ENCODE assay signal across 17 cellular contexts in genomic region chrY:14301552-14301951, GRCh38.
DNase-seq lines count a peak whose midpoint lies in the region; FAIRE-seq and TF ChIP-seq lines count a peak whose summit lies in the region.
"Had no signal": no experiment of that assay in that cellular context is flagged by ENCODE, and none has a peak within 500 bp of the region (broad histone marks: within the 10 kb centered on the region; RNA-seq: fewer than 3 reads in every experiment).

No MANE protein-coding gene starts in this region.

- no peak overlapping the region for H3K27ac Mint-ChIP-seq in activated T-helper 2 cell treated with anti-CD3 and anti-CD28 coated beads, Interferon-gamma antibody, Interleukin-2, Interleukin-4, amounts not matched to agents 10 μg/mL and 5 μg/mL and 100 μg/mL, durations not matched to agents 14 hours and 24 hours and 36 hours
- H3K27ac Mint-ChIP-seq: H9 had no signal

- no peak overlapping the region for H3K4me3 Mint-ChIP-seq in activated T-helper 2 cell treated with anti-CD3 and anti-CD28 coated beads, Interferon-gamma antibody, Interleukin-2, Interleukin-4, amounts not matched to agents 10 μg/mL and 5 μg/mL and 100 μg/mL, durations not matched to agents 14 hours and 24 hours and 36 hours (ENCODE audit: low read depth)
- H3K4me3 Mint-ChIP-seq: CD8-positive, alpha-beta T cell; H9 had no signal

- no peaks in the 10 kb centered on the region for H3K36me3 ChIP-seq in bronchial epithelial cell (ENCODE audit: control insufficient read depth, insufficient read depth, low read length)
- H3K36me3 ChIP-seq: BLaER1 had no signal

- TF ChIP-seq CTCF in bronchial epithelial cell (IDR thresholded peaks at IDR 0.05; ENCODE audit: insufficient read depth, low read length, severe bottlenecking), result no peak

- no peak overlapping the region for H3K4me3 ChIP-seq in bronchial epithelial cell (ENCODE audit: low read depth, low read length)
- H3K4me3 ChIP-seq: BLaER1 had no signal

- intact Hi-C loops in activated T-helper 2 cell treated with anti-CD3 and anti-CD28 coated beads, Interferon-gamma antibody, Interleukin-2, Interleukin-4, amounts not matched to agents 10 μg/mL and 5 μg/mL and 100 μg/mL, durations not matched to agents 14 hours and 24 hours and 36 hours (cut with micrococcal nuclease), result loop anchor here (2.0 kb wide), 1 partner anchor 43 kb away; no protein-coding TSS in a partner anchor

- peak; percentile 23 for DNase-seq in activated CD4-positive, alpha-beta T cell treated with anti-CD3 and anti-CD28 coated beads for 48 hours
- no peak for DNase-seq in activated CD4-positive, alpha-beta T cell treated with anti-CD3 and anti-CD28 coated beads for 1 hour
- DNase-seq in stimulated activated CD4-positive, alpha-beta T cell treated with anti-CD3 and anti-CD28 coated beads, Interleukin-15, amount 100 ng/mL, for 24 hours, result peak; percentile 15
- DNase-seq in stimulated activated CD4-positive, alpha-beta T cell treated with anti-CD3 and anti-CD28 coated beads, Interleukin-1b, Interleukin-23, amount 100 ng/mL, for 48 hours, result no peak
- DNase-seq in bronchial epithelial cell (ENCODE audit: low read depth), result peak; percentile 3
- no peak for DNase-seq in activated T-helper 2 cell treated with anti-CD3 and anti-CD28 coated beads, Interferon-gamma antibody, Interleukin-2, Interleukin-4, amounts not matched to agents 10 μg/mL and 5 μg/mL and 100 μg/mL, durations not matched to agents 14 hours and 24 hours and 36 hours (ENCODE audit: low spot score)
- DNase-seq in OCI-M1 (lab: John Stamatoyannopoulos, UW), result no peak
- no peak for DNase-seq in NOMO-1 treated with dmso at 0.1 percent for 144 hours (lab: John Stamatoyannopoulos, UW; ENCODE audit: unreplicated experiment)
- DNase-seq: CD8-positive, alpha-beta T cell; H9; KBM-7; NCI-H146; NCI-H2081; NCI-H748 treated with DMSO at 0.1 percent for 48 hours; PC-3 had no signal

- no peaks in the 10 kb centered on the region for H3K27me3 Mint-ChIP-seq in activated T-helper 2 cell treated with anti-CD3 and anti-CD28 coated beads, Interferon-gamma antibody, Interleukin-2, Interleukin-4, amounts not matched to agents 10 μg/mL and 5 μg/mL and 100 μg/mL, durations not matched to agents 14 hours and 24 hours and 36 hours (ENCODE audit: low read depth)

- no peaks in the 10 kb centered on the region for H3K9me3 Mint-ChIP-seq in activated T-helper 2 cell treated with anti-CD3 and anti-CD28 coated beads, Interferon-gamma antibody, Interleukin-2, Interleukin-4, amounts not matched to agents 10 μg/mL and 5 μg/mL and 100 μg/mL, durations not matched to agents 14 hours and 24 hours and 36 hours
- H3K9me3 Mint-ChIP-seq: CD8-positive, alpha-beta T cell; H9 had no signal

- H3K27me3 ChIP-seq in bronchial epithelial cell (ENCODE audit: control insufficient read depth, insufficient read depth, low read length), result no peaks in the 10 kb centered on the region
- H3K27me3 ChIP-seq: BLaER1 had no signal

- peaks cover 2% of the 10 kb centered on the region for H3K36me3 Mint-ChIP-seq in activated T-helper 2 cell treated with anti-CD3 and anti-CD28 coated beads, Interferon-gamma antibody, Interleukin-2, Interleukin-4, amounts not matched to agents 10 μg/mL and 5 μg/mL and 100 μg/mL, durations not matched to agents 14 hours and 24 hours and 36 hours (ENCODE audit: low read depth)
- H3K36me3 Mint-ChIP-seq: CD8-positive, alpha-beta T cell had no signal

- no peak for FAIRE-seq in bronchial epithelial cell (lab: Jason Lieb, UNC)
- FAIRE-seq: A204.1 had no signal

- peaks cover 16% of the 10 kb centered on the region for H3K4me1 Mint-ChIP-seq in activated T-helper 2 cell treated with anti-CD3 and anti-CD28 coated beads, Interferon-gamma antibody, Interleukin-2, Interleukin-4, amounts not matched to agents 10 μg/mL and 5 μg/mL and 100 μg/mL, durations not matched to agents 14 hours and 24 hours and 36 hours (ENCODE audit: low read depth)
- H3K4me1 Mint-ChIP-seq: H9 had no signal

Comparison
In these comparisons a context has a peak if more than half of its experiments do, and no peak if none do; other contexts are left out.
1. DNase-seq: peak in activated CD4-positive, alpha-beta T cell treated with anti-CD3 and anti-CD28 coated beads for 48 hours (single experiment), stimulated activated CD4-positive, alpha-beta T cell treated with anti-CD3 and anti-CD28 coated beads, Interleukin-15, amount 100 ng/mL, for 24 hours (single experiment) and bronchial epithelial cell (single experiment); none in activated CD4-positive, alpha-beta T cell treated with anti-CD3 and anti-CD28 coated beads for 1 hour (single experiment), stimulated activated CD4-positive, alpha-beta T cell treated with anti-CD3 and anti-CD28 coated beads, Interleukin-1b, Interleukin-23, amount 100 ng/mL, for 48 hours (single experiment), activated T-helper 2 cell treated with anti-CD3 and anti-CD28 coated beads, Interferon-gamma antibody, Interleukin-2, Interleukin-4, amounts not matched to agents 10 μg/mL and 5 μg/mL and 100 μg/mL, durations not matched to agents 14 hours and 24 hours and 36 hours (single experiment), OCI-M1 (single experiment) and NOMO-1 treated with dmso at 0.1 percent for 144 hours (single experiment).